Comparison of ENCODE assay signal across 1 cellular context in the genomic region with DNA sequence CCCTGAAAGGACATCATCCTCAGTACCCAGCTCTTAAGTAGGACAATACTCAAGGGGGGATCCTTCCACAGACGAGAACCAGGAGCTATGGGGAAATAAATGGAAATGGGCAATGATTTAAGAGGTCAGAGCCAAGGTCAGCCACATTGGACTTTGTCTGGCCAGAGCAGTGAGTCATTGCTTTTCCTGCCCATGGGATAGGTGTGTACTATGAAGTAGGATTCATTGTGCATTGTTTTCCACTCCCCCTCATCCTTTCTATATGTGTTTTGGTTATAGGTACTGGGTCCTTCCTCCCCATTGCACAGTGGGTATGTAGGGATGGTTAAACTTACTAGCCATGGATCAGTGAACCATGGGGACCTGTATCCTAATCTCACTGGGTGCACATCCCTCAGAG.
TF ChIP-seq lines count a peak whose summit lies in the region.

No MANE protein-coding gene starts in this region.

TF ChIP-seq in HepG2, 621 proteins besides CTCF, POLR2A, EP300 and RAD21 (continued from another document):
- TF ChIP-seq, protein P1, sequence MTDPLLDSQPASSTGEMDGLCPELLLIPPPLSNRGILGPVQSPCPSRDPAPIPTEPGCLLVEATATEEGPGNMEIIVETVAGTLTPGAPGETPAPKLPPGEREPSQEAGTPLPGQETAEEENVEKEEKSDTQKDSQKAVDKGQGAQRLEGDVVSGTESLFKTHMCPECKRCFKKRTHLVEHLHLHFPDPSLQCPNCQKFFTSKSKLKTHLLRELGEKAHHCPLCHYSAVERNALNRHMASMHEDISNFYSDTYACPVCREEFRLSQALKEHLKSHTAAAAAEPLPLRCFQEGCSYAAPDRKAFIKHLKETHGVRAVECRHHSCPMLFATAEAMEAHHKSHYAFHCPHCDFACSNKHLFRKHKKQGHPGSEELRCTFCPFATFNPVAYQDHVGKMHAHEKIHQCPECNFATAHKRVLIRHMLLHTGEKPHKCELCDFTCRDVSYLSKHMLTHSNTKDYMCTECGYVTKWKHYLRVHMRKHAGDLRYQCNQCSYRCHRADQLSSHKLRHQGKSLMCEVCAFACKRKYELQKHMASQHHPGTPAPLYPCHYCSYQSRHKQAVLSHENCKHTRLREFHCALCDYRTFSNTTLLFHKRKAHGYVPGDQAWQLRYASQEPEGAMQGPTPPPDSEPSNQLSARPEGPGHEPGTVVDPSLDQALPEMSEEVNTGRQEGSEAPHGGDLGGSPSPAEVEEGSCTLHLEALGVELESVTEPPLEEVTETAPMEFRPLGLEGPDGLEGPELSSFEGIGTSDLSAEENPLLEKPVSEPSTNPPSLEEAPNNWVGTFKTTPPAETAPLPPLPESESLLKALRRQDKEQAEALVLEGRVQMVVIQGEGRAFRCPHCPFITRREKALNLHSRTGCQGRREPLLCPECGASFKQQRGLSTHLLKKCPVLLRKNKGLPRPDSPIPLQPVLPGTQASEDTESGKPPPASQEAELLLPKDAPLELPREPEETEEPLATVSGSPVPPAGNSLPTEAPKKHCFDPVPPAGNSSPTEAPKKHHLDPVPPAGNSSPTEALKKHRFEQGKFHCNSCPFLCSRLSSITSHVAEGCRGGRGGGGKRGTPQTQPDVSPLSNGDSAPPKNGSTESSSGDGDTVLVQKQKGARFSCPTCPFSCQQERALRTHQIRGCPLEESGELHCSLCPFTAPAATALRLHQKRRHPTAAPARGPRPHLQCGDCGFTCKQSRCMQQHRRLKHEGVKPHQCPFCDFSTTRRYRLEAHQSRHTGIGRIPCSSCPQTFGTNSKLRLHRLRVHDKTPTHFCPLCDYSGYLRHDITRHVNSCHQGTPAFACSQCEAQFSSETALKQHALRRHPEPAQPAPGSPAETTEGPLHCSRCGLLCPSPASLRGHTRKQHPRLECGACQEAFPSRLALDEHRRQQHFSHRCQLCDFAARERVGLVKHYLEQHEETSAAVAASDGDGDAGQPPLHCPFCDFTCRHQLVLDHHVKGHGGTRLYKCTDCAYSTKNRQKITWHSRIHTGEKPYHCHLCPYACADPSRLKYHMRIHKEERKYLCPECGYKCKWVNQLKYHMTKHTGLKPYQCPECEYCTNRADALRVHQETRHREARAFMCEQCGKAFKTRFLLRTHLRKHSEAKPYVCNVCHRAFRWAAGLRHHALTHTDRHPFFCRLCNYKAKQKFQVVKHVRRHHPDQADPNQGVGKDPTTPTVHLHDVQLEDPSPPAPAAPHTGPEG (CRISPR knock-in tag; IDR thresholded peaks at IDR 0.05): no peak
- TF ChIP-seq SOX5 (CRISPR knock-in tag; IDR thresholded peaks at IDR 0.05; ENCODE audit: borderline replicate concordance) (peak; percentile 56; the same call in 1 of the 2 replicates), WIZ (CRISPR knock-in tag; IDR thresholded peaks at IDR 0.05) (no peak), ZNF350 (CRISPR knock-in tag; IDR thresholded peaks at IDR 0.05; ENCODE audit: borderline replicate concordance, low read depth) (no peak), KDM5A (IDR thresholded peaks at IDR 0.05; ENCODE audit: borderline replicate concordance, low read length) (no peak), ISX (CRISPR knock-in tag; conservative IDR thresholded peaks at IDR 0.05) (no peak), ZNF263 (CRISPR knock-in tag; IDR thresholded peaks at IDR 0.05) (peak; percentile 51; the same call in 1 of the 2 replicates), FOSL2 (CRISPR knock-in tag; IDR thresholded peaks at IDR 0.05) (peak; percentile 89), JUNB (CRISPR knock-in tag; IDR thresholded peaks at IDR 0.05; ENCODE audit: borderline replicate concordance) (peak; percentile 36; the same call in 1 of the 2 replicates), ZNF264 (CRISPR knock-in tag; IDR thresholded peaks at IDR 0.05) (no peak), POGZ (CRISPR knock-in tag; IDR thresholded peaks at IDR 0.05) (peak; percentile 75; the same call in 1 of the 2 replicates), ZNF570 (CRISPR knock-in tag; IDR thresholded peaks at IDR 0.05; ENCODE audit: borderline replicate concordance) (no peak), NR2F2 (IDR thresholded peaks at IDR 0.05; ENCODE audit: borderline replicate concordance, low read depth) (0 out of 2 replicates have a peak, but pooled peaks have one; percentile 29), ZNF326 (CRISPR knock-in tag; IDR thresholded peaks at IDR 0.05; ENCODE audit: borderline replicate concordance) (no peak), RBFOX2 (IDR thresholded peaks at IDR 0.05; ENCODE audit: low read depth, low read length) (no peak), NR2F6 (IDR thresholded peaks at IDR 0.05) (peak; percentile 61), NR2F6 (CRISPR knock-in tag; IDR thresholded peaks at IDR 0.05) (peak; percentile 63), ESRRA (CRISPR knock-in tag; IDR thresholded peaks at IDR 0.05; ENCODE audit: low read depth) (peak; percentile 74; the same call in 1 of the 2 replicates), KAT7 (CRISPR knock-in tag; IDR thresholded peaks at IDR 0.05; ENCODE audit: borderline replicate concordance) (no peak), ZMYM2 (CRISPR knock-in tag; IDR thresholded peaks at IDR 0.05) (peak; percentile 23; the same call in 1 of the 2 replicates), ZNF230 (CRISPR knock-in tag; IDR thresholded peaks at IDR 0.05) (no peak), ZFYVE20 (CRISPR knock-in tag; IDR thresholded peaks at IDR 0.05; ENCODE audit: borderline replicate concordance, low read depth) (no peak), SAP130 (CRISPR knock-in tag; IDR thresholded peaks at IDR 0.05; ENCODE audit: low read depth) (no peak), SP2 (CRISPR knock-in tag; IDR thresholded peaks at IDR 0.05) (no peak), SOX13 (IDR thresholded peaks at IDR 0.05) (no peak), SOX13 (CRISPR knock-in tag; conservative IDR thresholded peaks at IDR 0.05 in 1 of 2, IDR thresholded peaks at IDR 0.05 in 1 of 2) (peak in 1 of 2 experiments; percentile 57; a peak in 2 of 4 replicates), FOSL1 (CRISPR knock-in tag; IDR thresholded peaks at IDR 0.05; ENCODE audit: borderline replicate concordance) (peak; percentile 46; the same call in 1 of the 2 replicates), HNF4A (CRISPR knock-in tag; IDR thresholded peaks at IDR 0.05) (peak; percentile 31; the same call in 1 of the 2 replicates), NR2F1 (CRISPR knock-in tag; IDR thresholded peaks at IDR 0.05) (peak; percentile 55 to 66; a peak in 3 of 4 replicates), HOMEZ (CRISPR knock-in tag; IDR thresholded peaks at IDR 0.05; ENCODE audit: low read depth) (peak; percentile 86; the same call in 1 of the 2 replicates), THAP8 (CRISPR knock-in tag; IDR thresholded peaks at IDR 0.05; ENCODE audit: borderline replicate concordance) (no peak), RARA (CRISPR knock-in tag; IDR thresholded peaks at IDR 0.05) (peak; percentile 38), TBL1XR1 (IDR thresholded peaks at IDR 0.05; ENCODE audit: borderline replicate concordance, low read length, partially characterized antibody) (peak; percentile 36), SOX6 (IDR thresholded peaks at IDR 0.05) (no peak), SOX6 (CRISPR knock-in tag; IDR thresholded peaks at IDR 0.05) (peak; percentile 69)
- TF ChIP-seq, protein P2, sequence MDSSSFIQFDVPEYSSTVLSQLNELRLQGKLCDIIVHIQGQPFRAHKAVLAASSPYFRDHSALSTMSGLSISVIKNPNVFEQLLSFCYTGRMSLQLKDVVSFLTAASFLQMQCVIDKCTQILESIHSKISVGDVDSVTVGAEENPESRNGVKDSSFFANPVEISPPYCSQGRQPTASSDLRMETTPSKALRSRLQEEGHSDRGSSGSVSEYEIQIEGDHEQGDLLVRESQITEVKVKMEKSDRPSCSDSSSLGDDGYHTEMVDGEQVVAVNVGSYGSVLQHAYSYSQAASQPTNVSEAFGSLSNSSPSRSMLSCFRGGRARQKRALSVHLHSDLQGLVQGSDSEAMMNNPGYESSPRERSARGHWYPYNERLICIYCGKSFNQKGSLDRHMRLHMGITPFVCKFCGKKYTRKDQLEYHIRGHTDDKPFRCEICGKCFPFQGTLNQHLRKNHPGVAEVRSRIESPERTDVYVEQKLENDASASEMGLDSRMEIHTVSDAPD (CRISPR knock-in tag; IDR thresholded peaks at IDR 0.05): no peak
- TF ChIP-seq, protein P3, sequence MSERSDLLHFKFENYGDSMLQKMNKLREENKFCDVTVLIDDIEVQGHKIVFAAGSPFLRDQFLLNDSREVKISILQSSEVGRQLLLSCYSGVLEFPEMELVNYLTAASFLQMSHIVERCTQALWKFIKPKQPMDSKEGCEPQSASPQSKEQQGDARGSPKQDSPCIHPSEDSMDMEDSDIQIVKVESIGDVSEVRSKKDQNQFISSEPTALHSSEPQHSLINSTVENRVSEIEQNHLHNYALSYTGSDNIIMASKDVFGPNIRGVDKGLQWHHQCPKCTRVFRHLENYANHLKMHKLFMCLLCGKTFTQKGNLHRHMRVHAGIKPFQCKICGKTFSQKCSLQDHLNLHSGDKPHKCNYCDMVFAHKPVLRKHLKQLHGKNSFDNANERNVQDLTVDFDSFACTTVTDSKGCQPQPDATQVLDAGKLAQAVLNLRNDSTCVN (CRISPR knock-in tag; IDR thresholded peaks at IDR 0.05; ENCODE audit: borderline replicate concordance): no peak
- TF ChIP-seq, protein P4, sequence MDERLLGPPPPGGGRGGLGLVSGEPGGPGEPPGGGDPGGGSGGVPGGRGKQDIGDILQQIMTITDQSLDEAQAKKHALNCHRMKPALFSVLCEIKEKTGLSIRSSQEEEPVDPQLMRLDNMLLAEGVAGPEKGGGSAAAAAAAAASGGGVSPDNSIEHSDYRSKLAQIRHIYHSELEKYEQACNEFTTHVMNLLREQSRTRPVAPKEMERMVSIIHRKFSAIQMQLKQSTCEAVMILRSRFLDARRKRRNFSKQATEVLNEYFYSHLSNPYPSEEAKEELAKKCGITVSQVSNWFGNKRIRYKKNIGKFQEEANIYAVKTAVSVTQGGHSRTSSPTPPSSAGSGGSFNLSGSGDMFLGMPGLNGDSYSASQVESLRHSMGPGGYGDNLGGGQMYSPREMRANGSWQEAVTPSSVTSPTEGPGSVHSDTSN (CRISPR knock-in tag; IDR thresholded peaks at IDR 0.05): no peak
- TF ChIP-seq, protein P5, sequence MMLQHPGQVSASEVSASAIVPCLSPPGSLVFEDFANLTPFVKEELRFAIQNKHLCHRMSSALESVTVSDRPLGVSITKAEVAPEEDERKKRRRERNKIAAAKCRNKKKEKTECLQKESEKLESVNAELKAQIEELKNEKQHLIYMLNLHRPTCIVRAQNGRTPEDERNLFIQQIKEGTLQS (CRISPR knock-in tag; IDR thresholded peaks at IDR 0.05): 0 out of 2 replicates have a peak, but pooled peaks have one; percentile 35
